Comparison of ENCODE assay signal across 1 cellular context in genomic region chr10:73163096-73163495, GRCh38.
TF ChIP-seq lines count a peak whose summit lies in the region.

No MANE protein-coding gene starts in this region.

TF ChIP-seq in GM12878, 131 proteins besides CTCF, POLR2A, EP300 and RAD21:
- TF ChIP-seq REST (IDR thresholded peaks at IDR 0.05; ENCODE audit: low read depth, low read length): no peak
- no peak for TF ChIP-seq TAF1 (IDR thresholded peaks at IDR 0.05; ENCODE audit: borderline replicate concordance, low read depth, low read length)
- TF ChIP-seq HDAC6 (IDR thresholded peaks at IDR 0.05; ENCODE audit: unreplicated experiment): no peak
- TF ChIP-seq MAX (IDR thresholded peaks at IDR 0.05; ENCODE audit: low read depth, low read length): no peak
- TF ChIP-seq NR2C2 (IDR thresholded peaks at IDR 0.05; ENCODE audit: borderline replicate concordance, control insufficient read depth, insufficient read length, low read depth): no peak
- no peak for TF ChIP-seq ETV6 (conservative IDR thresholded peaks at IDR 0.05 in 1 of 2, IDR thresholded peaks at IDR 0.05 in 1 of 2; ENCODE audit: borderline replicate concordance in 1 of 2, low read depth in 1 of 2)
- no peak for TF ChIP-seq IKZF2 (IDR thresholded peaks at IDR 0.05)
TF ChIP-seq in GM12878: peak in this region for 0.
